ENCODE assay signal across 15 cellular contexts in genomic region chr14:95134304-95134933, GRCh38. TPM values are rescaled to one million over a fixed set of nuclear protein-coding genes. Genes with fewer than 3 reads are reported as not detected.
DNase-seq lines count a peak whose midpoint lies in the region; ATAC-seq and TF ChIP-seq lines count a peak whose summit lies in the region.
"Had no signal": no experiment of that assay in that cellular context is flagged by ENCODE, and none has a peak within 500 bp of the region (broad histone marks: within the 10 kb centered on the region; RNA-seq: fewer than 3 reads in every experiment).

No MANE protein-coding gene starts in this region.

- peaks cover 30% of the 10 kb centered on the region for H3K4me1 ChIP-seq in upper lobe of right lung

- no peaks in the 10 kb centered on the region for H3K27me3 ChIP-seq in upper lobe of right lung

- H3K27ac ChIP-seq in upper lobe of right lung: no peak overlapping the region
- H3K27ac ChIP-seq: RWPE1 had no signal

- no peaks in the 10 kb centered on the region for H3K9me3 ChIP-seq in upper lobe of right lung

- H3K36me3 ChIP-seq in upper lobe of right lung: peaks cover 22% of the 10 kb centered on the region

- peak; percentile 20 for ATAC-seq in left ventricle myocardium superior
- peak; percentile 73 for ATAC-seq in upper lobe of right lung
- ATAC-seq: activated CD8-positive, alpha-beta memory T cell treated with anti-CD3 and anti-CD28 coated beads, Interleukin-2, amount 10 ng/mL, durations not matched to agents 7 days and 5 days; naive thymus-derived CD4-positive, alpha-beta T cell had no signal

- DNase-seq in left ventricle myocardium superior (no peak), cardiac septum (ENCODE audit: low spot score) (no peak), amniotic epithelial cell (ENCODE audit: low read depth) (peak; percentile 58), kidney tubule cell (ENCODE audit: low spot score) (peak; percentile 36), upper lobe of right lung (no peak), KG1 (lab: John Stamatoyannopoulos, UW) (no peak), HuH-7 (ENCODE audit: low spot score) (no peak), NCI-H524 (lab: John Stamatoyannopoulos, UW) (no peak)
- DNase-seq: activated CD8-positive, alpha-beta memory T cell treated with anti-CD3 and anti-CD28 coated beads, Interleukin-2, amount 10 ng/mL, durations not matched to agents 7 days and 5 days; DMS53; immature natural killer cell; naive thymus-derived CD4-positive, alpha-beta T cell; NCI-H345; T-helper 9 cell had no signal

- no peak overlapping the region for H3K4me3 ChIP-seq in upper lobe of right lung

- intact Hi-C loops in left ventricle myocardium superior (cut with micrococcal nuclease): no loop called here
- intact Hi-C loops in cardiac septum (cut with DNase I): no loop called here
- intact Hi-C loops in upper lobe of right lung (cut with DNase I): no loop called here

- no peak for TF ChIP-seq CTCF in upper lobe of right lung (IDR thresholded peaks at IDR 0.05)

RNA-seq across cellular contexts. Expression of gene DICER1, which starts 22.9 kb away (rescaled TPM):
- total RNA-seq in left ventricle myocardium superior (23.2 TPM), cardiac septum (33.1 TPM), upper lobe of right lung (71.1 TPM)

Comparison
In these comparisons a context has a peak if more than half of its experiments do, and no peak if none do; other contexts are left out.
1. DNase-seq: peak in amniotic epithelial cell (single experiment) and kidney tubule cell (single experiment); none in left ventricle myocardium superior (single experiment), cardiac septum (single experiment), upper lobe of right lung (single experiment), KG1 (single experiment), HuH-7 (single experiment) and NCI-H524 (0 of 2).